In genomic region chr11:19660076-19660475, GRCh38 we compare ENCODE assay signal across 8 cellular contexts. TPM values are rescaled to one million over a fixed set of nuclear protein-coding genes. Genes with fewer than 3 reads are reported as not detected.
DNase-seq lines count a peak whose midpoint lies in the region; ATAC-seq and TF ChIP-seq lines count a peak whose summit lies in the region.

No MANE protein-coding gene starts in this region.

- TF ChIP-seq POLR2A in upper lobe of left lung (IDR thresholded peaks at IDR 0.05): no peak

- H3K4me1 ChIP-seq in OCI-LY3 (ENCODE audit: low read length): peaks cover 11% of the 10 kb centered on the region
- peaks cover 2 to 9% (median 5%) of the 10 kb centered on the region in 4 donors for H3K4me1 ChIP-seq in upper lobe of left lung

- no peak overlapping the region; the same call in 1 of the 2 replicates for H2AFZ ChIP-seq in OCI-LY3 (ENCODE audit: low read depth, low read length)

- no peak overlapping the region for H3K9ac ChIP-seq in OCI-LY3 (ENCODE audit: low read length)

- TF ChIP-seq CTCF in OCI-LY3 (IDR thresholded peaks at IDR 0.05; ENCODE audit: low read depth, low read length) (no peak), fibroblast of mammary gland (conservative IDR thresholded peaks at IDR 0.05; ENCODE audit: control insufficient read depth, insufficient read depth, low read depth, low read length) (no peak), upper lobe of left lung (IDR thresholded peaks at IDR 0.05) (no peak)

- no peaks in the 10 kb centered on the region for H4K20me1 ChIP-seq in OCI-LY3 (ENCODE audit: insufficient read depth, low read length)

- no peak for TF ChIP-seq EP300 in upper lobe of left lung (IDR thresholded peaks at IDR 0.05)

- 46 to 53% methylated on average over 5 of the region's 5 CpGs for WGBS in upper lobe of left lung, 2 donors

- H3K4me3 ChIP-seq in OCI-LY3 (ENCODE audit: low read length) (no peak overlapping the region), fibroblast of mammary gland (ENCODE audit: control insufficient read depth, low read depth, low read length) (no peak overlapping the region), upper lobe of left lung (no peak overlapping the region)

- intact Hi-C loops in left ventricle myocardium superior (cut with micrococcal nuclease): no loop called here

- ATAC-seq in HG02763 (IDR thresholded peaks at IDR 0.05; ENCODE audit: unreplicated experiment) (peak; percentile 100), upper lobe of left lung (ENCODE audit: low FRiP score in 2 of 2) (peak; percentile 8 to 23), left ventricle myocardium superior (no peak)

- peak in 2 of 3 donors; percentile 2 to 8 for DNase-seq in stimulated activated CD4-positive, alpha-beta T cell treated with anti-CD3 and anti-CD28 coated beads, Interleukin-12 subunit alpha, Interleukin-12 subunit beta, amount 100 ng/mL, for 48 hours (ENCODE audit: low read depth in 2 of 3, low spot score in 1 of 3)
- no peak for DNase-seq in stimulated activated CD4-positive, alpha-beta T cell treated with anti-CD3 and anti-CD28 coated beads, Interleukin-12 subunit alpha, Interleukin-12 subunit beta, amount 100 ng/mL, for 4 hours
- DNase-seq in fibroblast of mammary gland (ENCODE audit: low read depth): peak; percentile 83
- peak; percentile 36 to 37 for DNase-seq in upper lobe of left lung
- no peak for DNase-seq in HuH-7 (ENCODE audit: low spot score)
- no peak for DNase-seq in left ventricle myocardium superior

- no peaks in the 10 kb centered on the region for H3K36me3 ChIP-seq in OCI-LY3 (replicated peaks; ENCODE audit: low read depth, low read length)
- H3K36me3 ChIP-seq in upper lobe of left lung: no peaks in the 10 kb centered on the region

- no peaks in the 10 kb centered on the region for H3K79me2 ChIP-seq in OCI-LY3 (ENCODE audit: low read length)

- H3K9me3 ChIP-seq in OCI-LY3 (ENCODE audit: insufficient read depth, low read length) (no peaks in the 10 kb centered on the region), upper lobe of left lung (no peaks in the 10 kb centered on the region)

- H3K4me2 ChIP-seq in OCI-LY3 (ENCODE audit: low read length): peak overlapping the region; percentile 54

- no peaks in the 10 kb centered on the region for H3K27me3 ChIP-seq in OCI-LY3 (ENCODE audit: low read depth, low read length)
- H3K27me3 ChIP-seq in upper lobe of left lung: no peaks in the 10 kb centered on the region

- H3K27ac ChIP-seq in OCI-LY3 (ENCODE audit: low read length) (no peak overlapping the region), upper lobe of left lung (no peak overlapping the region)

RNA-seq across cellular contexts. Expression of gene NAV2, which starts 52.6 kb away (rescaled TPM):
- total RNA-seq in upper lobe of left lung (10 to 100 TPM; 40.5 to 61.4 (median 52.3) TPM), left ventricle myocardium superior (8.8 TPM)

Comparison
In these comparisons a context has a peak if more than half of its experiments do, and no peak if none do; other contexts are left out.
1. DNase-seq: peak in stimulated activated CD4-positive, alpha-beta T cell treated with anti-CD3 and anti-CD28 coated beads, Interleukin-12 subunit alpha, Interleukin-12 subunit beta, amount 100 ng/mL, for 48 hours (2 of 3), fibroblast of mammary gland (single experiment) and upper lobe of left lung (2 of 2); none in stimulated activated CD4-positive, alpha-beta T cell treated with anti-CD3 and anti-CD28 coated beads, Interleukin-12 subunit alpha, Interleukin-12 subunit beta, amount 100 ng/mL, for 4 hours (single experiment), HuH-7 (single experiment) and left ventricle myocardium superior (single experiment).